10 cellular contexts compared by ENCODE assay signal in the genomic region with DNA sequence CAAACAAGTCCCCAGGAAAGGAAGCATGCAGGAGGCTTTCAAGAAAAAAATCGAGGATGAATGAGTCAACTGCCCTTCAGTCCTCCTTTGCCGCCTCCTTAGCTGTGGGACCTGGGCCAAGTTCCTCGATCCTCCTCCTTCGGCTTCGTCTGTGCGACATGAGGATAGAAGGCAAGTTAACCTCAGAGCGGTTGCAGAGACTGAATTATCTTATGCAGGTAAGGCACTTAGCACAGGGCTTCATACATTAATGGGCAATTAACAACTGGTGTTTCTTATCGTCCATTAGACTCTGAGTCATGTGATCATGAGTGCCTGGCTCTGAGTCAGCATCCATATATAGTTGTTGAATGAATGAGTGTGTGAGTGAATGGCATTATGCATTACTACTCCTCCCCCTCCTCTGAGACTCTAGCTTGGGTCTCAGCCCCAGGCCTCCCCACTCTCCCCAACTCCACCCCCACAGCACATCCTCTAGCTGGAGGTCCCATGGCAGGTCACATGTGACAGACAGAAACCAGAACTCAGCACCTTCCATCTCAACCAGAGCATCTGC. TPM values are rescaled to one million over a fixed set of nuclear protein-coding genes. Genes with fewer than 3 reads are reported as not detected.
DNase-seq lines count a peak whose midpoint lies in the region; ATAC-seq and TF ChIP-seq lines count a peak whose summit lies in the region.
"Had no signal": no experiment of that assay in that cellular context is flagged by ENCODE, and none has a peak within 500 bp of the region (broad histone marks: within the 10 kb centered on the region; RNA-seq: fewer than 3 reads in every experiment).

No MANE protein-coding gene starts in this region.

- intact Hi-C loops in PC-3 (cut with micrococcal nuclease) = no loop called here
- intact Hi-C loops in activated T-helper 2 cell treated with anti-CD3 and anti-CD28 coated beads, Interferon-gamma antibody, Interleukin-2, Interleukin-4, amounts not matched to agents 10 μg/mL and 5 μg/mL and 100 μg/mL, durations not matched to agents 14 hours and 24 hours and 36 hours (cut with micrococcal nuclease) = no loop called here

- H3K27ac ChIP-seq in PC-3 (ENCODE audit: low read length) = peak overlapping the region; percentile 81
- no peak overlapping the region for H3K27ac ChIP-seq in fibroblast of lung (ENCODE audit: insufficient read depth, low read length)

- H3K27me3 Mint-ChIP-seq in stimulated activated naive CD8-positive, alpha-beta T cell treated with anti-CD3 and anti-CD28 coated beads, Interleukin-15, amount 100 ng/mL, for 72 hours = peaks cover 87% of the 10 kb centered on the region
- peaks cover 42% of the 10 kb centered on the region for H3K27me3 Mint-ChIP-seq in activated T-helper 2 cell treated with anti-CD3 and anti-CD28 coated beads, Interferon-gamma antibody, Interleukin-2, Interleukin-4, amounts not matched to agents 10 μg/mL and 5 μg/mL and 100 μg/mL, durations not matched to agents 14 hours and 24 hours and 36 hours (ENCODE audit: low read depth)

- H3K9ac ChIP-seq in PC-3 (ENCODE audit: low read length) (peak overlapping the region; percentile 40), fibroblast of lung (ENCODE audit: insufficient read depth, low read length) (no peak overlapping the region)

- H3F3A ChIP-seq in PC-3 (ENCODE audit: low read length, unreplicated experiment) = no peaks in the 10 kb centered on the region

- no peak overlapping the region for H3K27ac Mint-ChIP-seq in stimulated activated naive CD8-positive, alpha-beta T cell treated with anti-CD3 and anti-CD28 coated beads, Interleukin-15, amount 100 ng/mL, for 72 hours
- H3K27ac Mint-ChIP-seq in activated T-helper 2 cell treated with anti-CD3 and anti-CD28 coated beads, Interferon-gamma antibody, Interleukin-2, Interleukin-4, amounts not matched to agents 10 μg/mL and 5 μg/mL and 100 μg/mL, durations not matched to agents 14 hours and 24 hours and 36 hours = no peak overlapping the region

- H3K27me3 ChIP-seq in PC-3 (ENCODE audit: low read length) (no peaks in the 10 kb centered on the region), fibroblast of lung (ENCODE audit: control insufficient read depth, insufficient read depth, low read length) (peaks cover 16% of the 10 kb centered on the region)

- H3K36me3 Mint-ChIP-seq in activated T-helper 2 cell treated with anti-CD3 and anti-CD28 coated beads, Interferon-gamma antibody, Interleukin-2, Interleukin-4, amounts not matched to agents 10 μg/mL and 5 μg/mL and 100 μg/mL, durations not matched to agents 14 hours and 24 hours and 36 hours (ENCODE audit: low read depth) = no peaks in the 10 kb centered on the region

- no peaks in the 10 kb centered on the region for H3K36me3 ChIP-seq in PC-3 (ENCODE audit: low read depth, low read length)
- no peaks in the 10 kb centered on the region for H3K36me3 ChIP-seq in fibroblast of lung (ENCODE audit: control insufficient read depth, insufficient read depth, low read length)

- CTCF ChIA-PET in PC-3 (lab: Charles Lee) = interaction anchor here (0.6 kb wide), 1 partner anchor 29 kb away, joined by 3 read pairs; no protein-coding TSS in a partner anchor

- no peaks in the 10 kb centered on the region for H3K9me2 ChIP-seq in PC-3 (replicated peaks; ENCODE audit: low read length)

- peaks cover 47% of the 10 kb centered on the region for H3K4me1 Mint-ChIP-seq in stimulated activated naive CD8-positive, alpha-beta T cell treated with anti-CD3 and anti-CD28 coated beads, Interleukin-15, amount 100 ng/mL, for 72 hours
- H3K4me1 Mint-ChIP-seq in activated T-helper 2 cell treated with anti-CD3 and anti-CD28 coated beads, Interferon-gamma antibody, Interleukin-2, Interleukin-4, amounts not matched to agents 10 μg/mL and 5 μg/mL and 100 μg/mL, durations not matched to agents 14 hours and 24 hours and 36 hours (ENCODE audit: low read depth) = peaks cover 10% of the 10 kb centered on the region

- H2AFZ ChIP-seq in PC-3 (ENCODE audit: low read length) = peak overlapping the region; percentile 76
- peak overlapping the region; percentile 75 for H2AFZ ChIP-seq in fibroblast of lung (ENCODE audit: low read length)

- POLR2A ChIA-PET in PC-3 (lab: Charles Lee; ENCODE audit: unreplicated experiment) = no interaction called here

- H3K79me2 ChIP-seq in PC-3 (ENCODE audit: low read length) (no peaks in the 10 kb centered on the region), fibroblast of lung (ENCODE audit: control insufficient read depth, insufficient read depth, low read length) (no peaks in the 10 kb centered on the region)

- ATAC-seq in stimulated activated naive CD8-positive, alpha-beta T cell treated with anti-CD3 and anti-CD28 coated beads, Interleukin-15, amount 100 ng/mL, for 72 hours = peak; percentile 24
- ATAC-seq in stimulated activated naive CD8-positive, alpha-beta T cell treated with anti-CD3 and anti-CD28 coated beads, Interleukin-15, Interleukin-2, amounts not matched to agents 100 U/mL and 50 U/mL, for 24 hours = no peak
- peak; percentile 50 for ATAC-seq in PC-3
- ATAC-seq in HG02885 (IDR thresholded peaks at IDR 0.05; ENCODE audit: poor library complexity, unreplicated experiment) = no peak

- no peak overlapping the region for H3K4me3 Mint-ChIP-seq in stimulated activated naive CD8-positive, alpha-beta T cell treated with anti-CD3 and anti-CD28 coated beads, Interleukin-15, amount 100 ng/mL, for 72 hours
- H3K4me3 Mint-ChIP-seq in activated T-helper 2 cell treated with anti-CD3 and anti-CD28 coated beads, Interferon-gamma antibody, Interleukin-2, Interleukin-4, amounts not matched to agents 10 μg/mL and 5 μg/mL and 100 μg/mL, durations not matched to agents 14 hours and 24 hours and 36 hours (ENCODE audit: low read depth) = no peak overlapping the region
- H3K4me3 Mint-ChIP-seq: naive B cell had no signal

- no peaks in the 10 kb centered on the region for H4K20me1 ChIP-seq in PC-3 (ENCODE audit: low read length)
- no peaks in the 10 kb centered on the region for H4K20me1 ChIP-seq in fibroblast of lung (ENCODE audit: control insufficient read depth, extremely low read depth, insufficient read depth, low read length)

- DNase-seq in stimulated activated naive CD8-positive, alpha-beta T cell treated with anti-CD3 and anti-CD28 coated beads, Interleukin-15, amount 100 ng/mL, for 72 hours = no peak
- DNase-seq in stimulated activated naive CD8-positive, alpha-beta T cell treated with anti-CD3 and anti-CD28 coated beads, Interleukin-15, Interleukin-2, amounts not matched to agents 100 U/mL and 50 U/mL, for 24 hours = no peak
- DNase-seq in PC-3 (peak; percentile 76), fibroblast of lung (ENCODE audit: low read depth in 2 of 2) (peak; percentile 53 to 79), globus pallidus (ENCODE audit: low spot score) (no peak), NCI-H2107 treated with DMSO at 0.1 percent for 48 hours (lab: John Stamatoyannopoulos, UW; ENCODE audit: unreplicated experiment) (no peak)
- no peak for DNase-seq in activated T-helper 2 cell treated with anti-CD3 and anti-CD28 coated beads, Interferon-gamma antibody, Interleukin-2, Interleukin-4, amounts not matched to agents 10 μg/mL and 5 μg/mL and 100 μg/mL, durations not matched to agents 14 hours and 24 hours and 36 hours (ENCODE audit: low spot score)
- DNase-seq: naive B cell, NCI-H1092 had no signal

- peak overlapping the region; percentile 59 for H3K4me3 ChIP-seq in PC-3 (ENCODE audit: low read length)
- H3K4me3 ChIP-seq in fibroblast of lung (replicated peaks in 1 of 4; ENCODE audit: control extremely low read depth in 1 of 4, insufficient read depth in 1 of 4, low read depth in 3 of 4, low read length in 4 of 4) = peak overlapping the region; percentile 17 to 40 (median 26)

- no peak for TF ChIP-seq CTCF in PC-3 (conservative IDR thresholded peaks at IDR 0.05; ENCODE audit: low read depth, low read length)
- no peak for TF ChIP-seq CTCF in fibroblast of lung (conservative IDR thresholded peaks at IDR 0.05 in 1 of 2, IDR thresholded peaks at IDR 0.05 in 1 of 2; ENCODE audit: low read depth in 1 of 2, low read length in 2 of 2)

- H3K9me3 ChIP-seq in PC-3 (ENCODE audit: low read length) (no peaks in the 10 kb centered on the region), fibroblast of lung (ENCODE audit: control insufficient read depth, insufficient read depth, low read depth, low read length) (no peaks in the 10 kb centered on the region)

- peaks cover 5 to 6% of the 10 kb centered on the region in 2 donors for H3K9me3 Mint-ChIP-seq in stimulated activated naive CD8-positive, alpha-beta T cell treated with anti-CD3 and anti-CD28 coated beads, Interleukin-15, amount 100 ng/mL, for 72 hours
- H3K9me3 Mint-ChIP-seq in activated T-helper 2 cell treated with anti-CD3 and anti-CD28 coated beads, Interferon-gamma antibody, Interleukin-2, Interleukin-4, amounts not matched to agents 10 μg/mL and 5 μg/mL and 100 μg/mL, durations not matched to agents 14 hours and 24 hours and 36 hours = peaks cover 5% of the 10 kb centered on the region

- H3K4me2 ChIP-seq in PC-3 (ENCODE audit: low read length) = peak overlapping the region; percentile 68
- H3K4me2 ChIP-seq in fibroblast of lung (ENCODE audit: extremely low read depth, insufficient read depth, low read length) = peak overlapping the region; percentile 59

- no TSS peak for BruUV-seq in PC-3 (replicated peaks; lab: Mats Ljungman, UMichigan)

- H3K4me1 ChIP-seq in PC-3 (ENCODE audit: insufficient read depth, low read length) (peaks cover 24% of the 10 kb centered on the region), fibroblast of lung (ENCODE audit: control insufficient read depth, extremely low read depth, insufficient read depth, low read length) (peaks cover 4% of the 10 kb centered on the region)

RNA-seq across cellular contexts. Expression of a gene that starts 1.6 kb away (rescaled TPM):
- 0.15 and 0.17 TPM in 2 replicates for total RNA-seq in PC-3 (2014; rRNA removed)
- not detected in 2 replicates for total RNA-seq in fibroblast of lung
- polyA plus RNA-seq in fibroblast of lung = not detected in 2 replicates
- polyA plus RNA-seq in fibroblast of lung (2012) = 0.10 TPM in 1 of 2 replicates, not detected in the other
- not detected in 2 replicates for polyA minus RNA-seq in fibroblast of lung (ENCODE audit: low replicate concordance)
- total RNA-seq in activated T-helper 2 cell treated with anti-CD3 and anti-CD28 coated beads, Interferon-gamma antibody, Interleukin-2, Interleukin-4, amounts not matched to agents 10 μg/mL and 5 μg/mL and 100 μg/mL, durations not matched to agents 14 hours and 24 hours and 36 hours = not detected in 2 replicates

RNA-seq across cellular contexts. Expression of a gene that starts 6.7 kb away (rescaled TPM):
- not detected in 2 replicates for total RNA-seq in PC-3 (2014; rRNA removed)
- 0.26 and 0.50 TPM in 2 replicates for total RNA-seq in fibroblast of lung
- polyA plus RNA-seq in fibroblast of lung = 0.07 and 0.16 TPM in 2 replicates
- 0.20 and 0.48 TPM in 2 replicates for polyA plus RNA-seq in fibroblast of lung (2012)
- 0.67 TPM in 1 of 2 replicates, not detected in the other for polyA minus RNA-seq in fibroblast of lung (ENCODE audit: low replicate concordance)
- 0.25 TPM in 1 of 2 replicates, not detected in the other for total RNA-seq in activated T-helper 2 cell treated with anti-CD3 and anti-CD28 coated beads, Interferon-gamma antibody, Interleukin-2, Interleukin-4, amounts not matched to agents 10 μg/mL and 5 μg/mL and 100 μg/mL, durations not matched to agents 14 hours and 24 hours and 36 hours

RNA-seq across cellular contexts. Expression of a gene that starts 28.6 kb away (rescaled TPM):
- total RNA-seq in PC-3 (2014; rRNA removed) (11.2 and 13.0 TPM in 2 replicates), fibroblast of lung (7.2 and 7.4 TPM in 2 replicates)
- 1.9 and 2.7 TPM in 2 replicates for polyA plus RNA-seq in fibroblast of lung
- 4.4 and 4.8 TPM in 2 replicates for polyA plus RNA-seq in fibroblast of lung (2012)
- polyA minus RNA-seq in fibroblast of lung (ENCODE audit: low replicate concordance) = 3.1 and 3.7 TPM in 2 replicates
- total RNA-seq in activated T-helper 2 cell treated with anti-CD3 and anti-CD28 coated beads, Interferon-gamma antibody, Interleukin-2, Interleukin-4, amounts not matched to agents 10 μg/mL and 5 μg/mL and 100 μg/mL, durations not matched to agents 14 hours and 24 hours and 36 hours = 20.0 and 21.7 TPM in 2 replicates

Comparison
In these comparisons a context has a peak if more than half of its experiments do, and no peak if none do; other contexts are left out.
1. ATAC-seq: peak in stimulated activated naive CD8-positive, alpha-beta T cell treated with anti-CD3 and anti-CD28 coated beads, Interleukin-15, amount 100 ng/mL, for 72 hours (single experiment) and PC-3 (single experiment); none in stimulated activated naive CD8-positive, alpha-beta T cell treated with anti-CD3 and anti-CD28 coated beads, Interleukin-15, Interleukin-2, amounts not matched to agents 100 U/mL and 50 U/mL, for 24 hours (single experiment) and HG02885 (single experiment).
2. DNase-seq: peak in PC-3 (single experiment) and fibroblast of lung (2 of 2); none in stimulated activated naive CD8-positive, alpha-beta T cell treated with anti-CD3 and anti-CD28 coated beads, Interleukin-15, amount 100 ng/mL, for 72 hours (0 of 2), stimulated activated naive CD8-positive, alpha-beta T cell treated with anti-CD3 and anti-CD28 coated beads, Interleukin-15, Interleukin-2, amounts not matched to agents 100 U/mL and 50 U/mL, for 24 hours (single experiment), activated T-helper 2 cell treated with anti-CD3 and anti-CD28 coated beads, Interferon-gamma antibody, Interleukin-2, Interleukin-4, amounts not matched to agents 10 μg/mL and 5 μg/mL and 100 μg/mL, durations not matched to agents 14 hours and 24 hours and 36 hours (single experiment), globus pallidus (single experiment) and NCI-H2107 treated with DMSO at 0.1 percent for 48 hours (single experiment).